In the genomic region with DNA sequence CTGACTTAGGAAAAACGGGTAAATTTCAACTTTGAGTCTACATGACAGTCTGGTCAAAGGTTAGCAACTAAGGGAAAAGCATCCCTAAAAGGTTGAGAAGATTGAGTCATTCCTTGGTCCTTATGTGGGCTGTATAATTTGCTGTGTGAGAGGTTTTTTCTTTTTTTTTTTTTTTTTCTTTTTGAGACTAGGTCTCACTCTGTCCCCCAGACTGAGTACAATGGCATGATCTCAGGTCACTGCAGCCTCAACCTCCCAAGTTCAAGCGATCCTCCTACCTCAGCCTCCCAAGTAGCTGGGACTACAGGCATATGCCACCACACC, we compare ENCODE assay signal across 10 cellular contexts.
DNase-seq lines count a peak whose midpoint lies in the region; ATAC-seq and TF ChIP-seq lines count a peak whose summit lies in the region.
"Had no signal": no experiment of that assay in that cellular context is flagged by ENCODE, and none has a peak within 500 bp of the region (broad histone marks: within the 10 kb centered on the region; RNA-seq: fewer than 3 reads in every experiment).

No MANE protein-coding gene starts in this region.

- no peaks in the 10 kb centered on the region for H3K9me3 Mint-ChIP-seq in activated T-cell treated with anti-CD3 and anti-CD28 coated beads, Interleukin-2, amount 50 U/mL, for 72 hours
- H3K9me3 Mint-ChIP-seq in activated T-helper 17 cell treated with anti-CD3 and anti-CD28 coated beads, Interleukin-2, amount 50 U/mL, for 72 hours: no peaks in the 10 kb centered on the region
- H3K9me3 Mint-ChIP-seq in memory B cell: no peaks in the 10 kb centered on the region

- no peaks in the 10 kb centered on the region for H3K9me3 ChIP-seq in transverse colon

- H3K4me3 ChIP-seq in transverse colon: no peak overlapping the region

- no peaks in the 10 kb centered on the region for H3K36me3 Mint-ChIP-seq in activated T-cell treated with anti-CD3 and anti-CD28 coated beads, Interleukin-2, amount 50 U/mL, for 72 hours (ENCODE audit: insufficient read depth in 2 of 2)
- no peaks in the 10 kb centered on the region for H3K36me3 Mint-ChIP-seq in activated T-helper 17 cell treated with anti-CD3 and anti-CD28 coated beads, Interleukin-2, amount 50 U/mL, for 72 hours (ENCODE audit: low read depth)
- H3K36me3 Mint-ChIP-seq in memory B cell: peaks cover 2% of the 10 kb centered on the region

- no peaks in the 10 kb centered on the region for H3K27me3 ChIP-seq in transverse colon

- no peaks in the 10 kb centered on the region for H3K27me3 Mint-ChIP-seq in activated T-cell treated with anti-CD3 and anti-CD28 coated beads, Interleukin-2, amount 50 U/mL, for 72 hours (ENCODE audit: low read depth)
- H3K27me3 Mint-ChIP-seq in activated T-helper 17 cell treated with anti-CD3 and anti-CD28 coated beads, Interleukin-2, amount 50 U/mL, for 72 hours: no peaks in the 10 kb centered on the region
- no peaks in the 10 kb centered on the region for H3K27me3 Mint-ChIP-seq in memory B cell

- H3K4me3 Mint-ChIP-seq in activated T-cell treated with anti-CD3 and anti-CD28 coated beads, Interleukin-2, amount 50 U/mL, for 72 hours: peak overlapping the region; percentile 82 to 94
- peak overlapping the region; percentile 84 for H3K4me3 Mint-ChIP-seq in activated T-helper 17 cell treated with anti-CD3 and anti-CD28 coated beads, Interleukin-2, amount 50 U/mL, for 72 hours
- no peak overlapping the region for H3K4me3 Mint-ChIP-seq in memory B cell

- TF ChIP-seq EP300 in transverse colon (IDR thresholded peaks at IDR 0.05; ENCODE audit: low read depth): no peak

- TF ChIP-seq POLR2A in transverse colon (IDR thresholded peaks at IDR 0.05): no peak

- WGBS in transverse colon (ENCODE audit: low coverage in 1 of 2), 2 donors: 33 to 64% methylated on average over 1 to 2 of the region's 2 CpGs

- peak; percentile 18 for ATAC-seq in activated T-cell treated with anti-CD3 and anti-CD28 coated beads, Interleukin-2, amount 50 U/mL, for 72 hours (replicated peaks in 1 of 2)
- no peak for ATAC-seq in activated T-helper 17 cell treated with anti-CD3 and anti-CD28 coated beads, Interleukin-2, amount 50 U/mL, for 72 hours (replicated peaks)
- ATAC-seq in memory B cell (ENCODE audit: low read depth) (no peak), GM18909 (IDR thresholded peaks at IDR 0.05; ENCODE audit: poor library complexity, unreplicated experiment) (no peak)

- no peak for TF ChIP-seq CTCF in transverse colon (IDR thresholded peaks at IDR 0.05)

- H3K36me3 ChIP-seq in transverse colon: no peaks in the 10 kb centered on the region

- no peak for DNase-seq in activated T-cell treated with anti-CD3 and anti-CD28 coated beads, Interleukin-2, amount 50 U/mL, for 72 hours
- no peak for DNase-seq in activated T-cell treated with anti-CD3 and anti-CD28 coated beads for 4 hours
- DNase-seq in memory B cell (ENCODE audit: low spot score in 2 of 2): no peak
- no peak for DNase-seq in transverse colon
- no peak for DNase-seq in NCI-H1417 (lab: John Stamatoyannopoulos, UW)
- DNase-seq in DMS114 treated with DMSO at 0.1 percent for 48 hours (lab: John Stamatoyannopoulos, UW; ENCODE audit: unreplicated experiment): no peak
- DNase-seq: activated CD8-positive, alpha-beta memory T cell treated with anti-CD3 and anti-CD28 coated beads for 24 hours had no signal

- H3K4me1 ChIP-seq in transverse colon: peaks cover 17 to 46% (median 33%) of the 10 kb centered on the region in 4 donors

- in situ Hi-C loops in transverse colon (cut with MboI; ENCODE audit: low pct_ligation_motif_present in 1 of 4, low pct_unique_long_range_greater_than_20kb in 1 of 4, low sequenced_read_pairs in 3 of 4): loop anchor here in 1 of 4 donors (25.0 kb wide), 1 partner anchor 102 kb away; a partner anchor contains a TSS

- peak overlapping the region; percentile 95 for H3K27ac Mint-ChIP-seq in activated T-cell treated with anti-CD3 and anti-CD28 coated beads, Interleukin-2, amount 50 U/mL, for 72 hours
- H3K27ac Mint-ChIP-seq in activated T-helper 17 cell treated with anti-CD3 and anti-CD28 coated beads, Interleukin-2, amount 50 U/mL, for 72 hours: peak overlapping the region; percentile 81
- peak overlapping the region; percentile 80 for H3K27ac Mint-ChIP-seq in memory B cell

- peak overlapping the region; percentile 38 to 63 (median 52) for H3K27ac ChIP-seq in transverse colon
- H3K27ac ChIP-seq: KMS-11 had no signal

- peaks cover 58% of the 10 kb centered on the region for H3K4me1 Mint-ChIP-seq in activated T-cell treated with anti-CD3 and anti-CD28 coated beads, Interleukin-2, amount 50 U/mL, for 72 hours (ENCODE audit: low read depth)
- peaks cover 41% of the 10 kb centered on the region for H3K4me1 Mint-ChIP-seq in activated T-helper 17 cell treated with anti-CD3 and anti-CD28 coated beads, Interleukin-2, amount 50 U/mL, for 72 hours
- H3K4me1 Mint-ChIP-seq in memory B cell: peaks cover 39% of the 10 kb centered on the region

- intact Hi-C loops in transverse colon (cut with DNase I; ENCODE audit: low total_unique reads): no loop called here

Comparison
In these comparisons a context has a peak if more than half of its experiments do, and no peak if none do; other contexts are left out.
1. ATAC-seq: peak in activated T-cell treated with anti-CD3 and anti-CD28 coated beads, Interleukin-2, amount 50 U/mL, for 72 hours (2 of 2); none in activated T-helper 17 cell treated with anti-CD3 and anti-CD28 coated beads, Interleukin-2, amount 50 U/mL, for 72 hours (single experiment), memory B cell (single experiment) and GM18909 (single experiment).
2. Peak in every context shown above with its lines, with median percentiles within 50 percentile points of each other: H3K27ac Mint-ChIP-seq.